ENCODE assay signal across 1 cellular context in the genomic region with DNA sequence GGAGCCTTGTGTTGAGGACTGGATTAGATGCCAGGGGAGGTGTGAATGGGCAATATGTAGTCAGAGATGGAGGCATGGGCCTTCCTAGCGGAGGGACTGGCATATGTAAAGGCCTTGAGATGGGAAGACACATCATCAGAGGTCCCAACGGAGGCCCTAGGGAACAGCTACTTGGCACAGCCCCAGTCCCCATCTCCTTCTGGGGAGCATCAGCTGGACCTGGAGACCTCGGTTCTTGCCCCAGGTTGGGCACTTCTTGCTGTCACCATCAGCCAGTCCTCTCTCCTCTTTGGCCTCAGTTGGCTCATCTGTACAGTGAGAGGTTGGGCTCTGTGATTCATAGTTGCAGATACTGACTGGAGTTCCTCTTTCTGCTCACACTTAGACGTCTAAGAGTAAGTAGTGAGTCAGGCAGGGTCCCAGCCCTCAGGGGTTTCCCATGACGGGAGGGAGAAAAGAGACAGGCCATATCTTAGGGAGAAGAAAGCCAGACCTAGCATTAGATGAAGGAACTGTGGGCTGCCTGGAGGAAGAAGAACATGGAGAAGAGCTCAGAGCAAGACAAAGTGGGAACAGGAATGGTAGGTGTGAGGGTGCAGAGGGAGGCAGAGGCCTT.
TF ChIP-seq lines count a peak whose summit lies in the region.

No MANE protein-coding gene starts in this region.

TF ChIP-seq in WTC11, 78 proteins besides CTCF, POLR2A, EP300 and RAD21 (continued from another document):
- TF ChIP-seq, protein P1, sequence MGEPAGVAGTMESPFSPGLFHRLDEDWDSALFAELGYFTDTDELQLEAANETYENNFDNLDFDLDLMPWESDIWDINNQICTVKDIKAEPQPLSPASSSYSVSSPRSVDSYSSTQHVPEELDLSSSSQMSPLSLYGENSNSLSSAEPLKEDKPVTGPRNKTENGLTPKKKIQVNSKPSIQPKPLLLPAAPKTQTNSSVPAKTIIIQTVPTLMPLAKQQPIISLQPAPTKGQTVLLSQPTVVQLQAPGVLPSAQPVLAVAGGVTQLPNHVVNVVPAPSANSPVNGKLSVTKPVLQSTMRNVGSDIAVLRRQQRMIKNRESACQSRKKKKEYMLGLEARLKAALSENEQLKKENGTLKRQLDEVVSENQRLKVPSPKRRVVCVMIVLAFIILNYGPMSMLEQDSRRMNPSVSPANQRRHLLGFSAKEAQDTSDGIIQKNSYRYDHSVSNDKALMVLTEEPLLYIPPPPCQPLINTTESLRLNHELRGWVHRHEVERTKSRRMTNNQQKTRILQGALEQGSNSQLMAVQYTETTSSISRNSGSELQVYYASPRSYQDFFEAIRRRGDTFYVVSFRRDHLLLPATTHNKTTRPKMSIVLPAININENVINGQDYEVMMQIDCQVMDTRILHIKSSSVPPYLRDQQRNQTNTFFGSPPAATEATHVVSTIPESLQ (CRISPR knock-in tag; IDR thresholded peaks at IDR 0.05): no peak
- TF ChIP-seq TEAD4 (CRISPR knock-in tag; IDR thresholded peaks at IDR 0.05) (no peak), PRDM15 (CRISPR knock-in tag; IDR thresholded peaks at IDR 0.05) (no peak)
